15 cellular contexts compared by ENCODE assay signal in the genomic region with DNA sequence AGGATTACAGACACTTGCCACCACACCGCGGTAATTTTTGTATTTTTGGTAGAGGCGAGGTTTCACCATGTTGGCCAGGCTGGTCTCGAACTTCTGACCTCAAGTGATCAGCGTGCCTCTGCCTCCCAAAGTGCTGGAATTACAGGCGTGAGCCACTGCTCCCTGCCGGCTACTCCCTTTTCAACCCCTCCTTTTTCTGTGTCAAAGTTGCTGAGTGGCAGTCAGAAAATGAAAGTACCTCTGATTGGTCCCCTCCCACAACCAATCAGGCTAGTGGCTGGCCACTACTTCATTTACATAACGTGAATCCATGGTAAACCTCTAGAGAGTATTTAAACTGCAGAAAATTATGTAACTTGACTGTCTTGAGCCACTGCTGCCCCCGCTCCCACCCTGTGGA. TPM values are rescaled to one million over a fixed set of nuclear protein-coding genes. Genes with fewer than 3 reads are reported as not detected.
DNase-seq lines count a peak whose midpoint lies in the region; ATAC-seq and FAIRE-seq lines count a peak whose summit lies in the region.
"Had no signal": no experiment of that assay in that cellular context is flagged by ENCODE, and none has a peak within 500 bp of the region (broad histone marks: within the 10 kb centered on the region; RNA-seq: fewer than 3 reads in every experiment).

No MANE protein-coding gene starts in this region.

- ATAC-seq in central memory CD8-positive, alpha-beta T cell (replicated peaks; ENCODE audit: extremely low read depth, poor library complexity, severe bottlenecking), result peak; percentile 64
- no peak for ATAC-seq in sciatic nerve
- ATAC-seq: left colon had no signal

- H3K4me3 Mint-ChIP-seq in activated T-cell treated with anti-CD3 and anti-CD28 coated beads, Interleukin-2, amount 50 U/mL, for 24 hours, result peak overlapping the region; percentile 53
- H3K4me3 Mint-ChIP-seq in T-helper 2 cell treated with Interferon-gamma antibody and Interleukin-4, amounts not matched to agents 5 μg/mL and 100 μg/mL, for 36 hours, result peak overlapping the region; percentile 22
- H3K4me3 Mint-ChIP-seq in central memory CD8-positive, alpha-beta T cell, result peak overlapping the region; percentile 94

- peaks cover 96% of the 10 kb centered on the region for H3K36me3 Mint-ChIP-seq in activated T-cell treated with anti-CD3 and anti-CD28 coated beads, Interleukin-2, amount 50 U/mL, for 24 hours (ENCODE audit: low read depth)
- H3K36me3 Mint-ChIP-seq in T-helper 2 cell treated with Interferon-gamma antibody and Interleukin-4, amounts not matched to agents 5 μg/mL and 100 μg/mL, for 36 hours (ENCODE audit: low read depth), result peaks cover 95% of the 10 kb centered on the region
- peaks cover 74% of the 10 kb centered on the region for H3K36me3 Mint-ChIP-seq in central memory CD8-positive, alpha-beta T cell (ENCODE audit: insufficient read depth)

- intact Hi-C loops in sciatic nerve (cut with DNase I), result no loop called here

- H3K27ac Mint-ChIP-seq in activated T-cell treated with anti-CD3 and anti-CD28 coated beads, Interleukin-2, amount 50 U/mL, for 24 hours, result peak overlapping the region; percentile 96
- H3K27ac Mint-ChIP-seq in T-helper 2 cell treated with Interferon-gamma antibody and Interleukin-4, amounts not matched to agents 5 μg/mL and 100 μg/mL, for 36 hours, result no peak overlapping the region
- peak overlapping the region; percentile 97 for H3K27ac Mint-ChIP-seq in central memory CD8-positive, alpha-beta T cell (ENCODE audit: low read depth)
- H3K27ac Mint-ChIP-seq: brain, nephron had no signal

- H3K4me1 Mint-ChIP-seq in activated T-cell treated with anti-CD3 and anti-CD28 coated beads, Interleukin-2, amount 50 U/mL, for 24 hours (ENCODE audit: low read depth), result peaks cover 90% of the 10 kb centered on the region
- peaks cover 58% of the 10 kb centered on the region for H3K4me1 Mint-ChIP-seq in T-helper 2 cell treated with Interferon-gamma antibody and Interleukin-4, amounts not matched to agents 5 μg/mL and 100 μg/mL, for 36 hours (ENCODE audit: low read depth)
- H3K4me1 Mint-ChIP-seq in central memory CD8-positive, alpha-beta T cell, result peaks cover 82% of the 10 kb centered on the region

- FAIRE-seq in frontal cortex (lab: Jason Lieb, UNC), result no peak

- H3K9me3 Mint-ChIP-seq in activated T-cell treated with anti-CD3 and anti-CD28 coated beads, Interleukin-2, amount 50 U/mL, for 24 hours, result peaks cover 9% of the 10 kb centered on the region
- H3K9me3 Mint-ChIP-seq in T-helper 2 cell treated with Interferon-gamma antibody and Interleukin-4, amounts not matched to agents 5 μg/mL and 100 μg/mL, for 36 hours, result peaks cover 33% of the 10 kb centered on the region
- H3K9me3 Mint-ChIP-seq in central memory CD8-positive, alpha-beta T cell, result no peaks in the 10 kb centered on the region

- H3K27me3 Mint-ChIP-seq in activated T-cell treated with anti-CD3 and anti-CD28 coated beads, Interleukin-2, amount 50 U/mL, for 24 hours, result no peaks in the 10 kb centered on the region
- no peaks in the 10 kb centered on the region for H3K27me3 Mint-ChIP-seq in T-helper 2 cell treated with Interferon-gamma antibody and Interleukin-4, amounts not matched to agents 5 μg/mL and 100 μg/mL, for 36 hours (ENCODE audit: low read depth)
- no peaks in the 10 kb centered on the region for H3K27me3 Mint-ChIP-seq in central memory CD8-positive, alpha-beta T cell

- DNase-seq in activated T-cell treated with anti-CD3 and anti-CD28 coated beads, Interleukin-2, amount 50 U/mL, for 24 hours, result peak; percentile 42
- no peak for DNase-seq in activated T-cell treated with anti-CD3 and anti-CD28 coated beads, Interleukin-2, amount 50 U/mL, for 1 hour
- DNase-seq in T-helper 2 cell treated with Interferon-gamma antibody and Interleukin-4, amounts not matched to agents 5 μg/mL and 100 μg/mL, for 36 hours (ENCODE audit: low spot score), result no peak
- peak in 1 of 2 donors; percentile 51 for DNase-seq in central memory CD8-positive, alpha-beta T cell (ENCODE audit: low spot score in 2 of 2)
- peak; percentile 26 for DNase-seq in stimulated activated naive CD4-positive, alpha-beta T cell treated with Interleukin-2 at 50 U/mL for 16 hours (lab: John Stamatoyannopoulos, UW)
- no peak for DNase-seq in sciatic nerve (ENCODE audit: low spot score)
- no peak for DNase-seq in amygdala (lab: John Stamatoyannopoulos, UW)
- DNase-seq in frontal cortex (ENCODE audit: low spot score in 2 of 2), result no peak
- DNase-seq: ACHN; activated CD8-positive, alpha-beta memory T cell treated with anti-CD3 and anti-CD28 coated beads for 24 hours; left colon; NCI-H1436; NK-92 treated with Interleukin-12 subunit alpha and Interleukin-12 subunit beta, amount 100 ng/mL, for 24 hours had no signal

RNA-seq across cellular contexts. Expression of gene RESF1, which starts 5.9 kb away (rescaled TPM):
- 65.4 TPM for total RNA-seq in sciatic nerve
- 59.1 TPM for total RNA-seq in frontal cortex

Comparison
In these comparisons a context has a peak if more than half of its experiments do, and no peak if none do; other contexts are left out.
1. DNase-seq: peak in activated T-cell treated with anti-CD3 and anti-CD28 coated beads, Interleukin-2, amount 50 U/mL, for 24 hours (single experiment) and stimulated activated naive CD4-positive, alpha-beta T cell treated with Interleukin-2 at 50 U/mL for 16 hours (single experiment); none in activated T-cell treated with anti-CD3 and anti-CD28 coated beads, Interleukin-2, amount 50 U/mL, for 1 hour (single experiment), T-helper 2 cell treated with Interferon-gamma antibody and Interleukin-4, amounts not matched to agents 5 μg/mL and 100 μg/mL, for 36 hours (single experiment), sciatic nerve (single experiment), amygdala (0 of 56) and frontal cortex (0 of 2).
2. H3K4me3 Mint-ChIP-seq: peak in every context shown above with its lines; median percentile 94 in central memory CD8-positive, alpha-beta T cell; 53 in activated T-cell treated with anti-CD3 and anti-CD28 coated beads, Interleukin-2, amount 50 U/mL, for 24 hours; 22 in T-helper 2 cell treated with Interferon-gamma antibody and Interleukin-4, amounts not matched to agents 5 μg/mL and 100 μg/mL, for 36 hours.